1 cellular context compared by ENCODE assay signal in genomic region chr5:39217365-39218281, GRCh38.
TF ChIP-seq lines count a peak whose summit lies in the region.

No MANE protein-coding gene starts in this region.

TF ChIP-seq in K562, 482 proteins besides CTCF, POLR2A, EP300 and RAD21 (continued from another document):
- TF ChIP-seq CEBPG (CRISPR knock-in tag; IDR thresholded peaks at IDR 0.05) (peak; percentile 70; the same call in 1 of the 2 replicates), CEBPG (tag; conservative IDR thresholded peaks at IDR 0.05 in 1 of 2, IDR thresholded peaks at IDR 0.05 in 1 of 2) (peak in 1 of 2 experiments; percentile 62; a peak in 3 of 4 replicates), HOXB6 (CRISPR knock-in tag; IDR thresholded peaks at IDR 0.05; ENCODE audit: borderline replicate concordance) (no peak), SETDB1 (IDR thresholded peaks at IDR 0.05; ENCODE audit: low read length) (no peak), ELF1 (tag; IDR thresholded peaks at IDR 0.05) (no peak), TCF7L2 (IDR thresholded peaks at IDR 0.05; ENCODE audit: low read depth, low read length) (peak; percentile 85), KLF16 (IDR thresholded peaks at IDR 0.05) (0 out of 2 replicates have a peak, but pooled peaks have one; percentile 66), FOXK1 (CRISPR knock-in tag; IDR thresholded peaks at IDR 0.05; ENCODE audit: borderline replicate concordance) (peak; percentile 71; the same call in 1 of the 2 replicates), ZFP36 (IDR thresholded peaks at IDR 0.05; ENCODE audit: low read depth, low read length, partially characterized antibody) (peak; percentile 13), GTF2A2 (tag; IDR thresholded peaks at IDR 0.05) (no peak), RB1 (IDR thresholded peaks at IDR 0.05; ENCODE audit: low read depth) (peak; percentile 69; the same call in 1 of the 2 replicates), MYC (IDR thresholded peaks at IDR 0.05; ENCODE audit: low read depth, low read length) (0 out of 2 replicates have a peak, but pooled peaks have one; percentile 44), MYC (CRISPR knock-in tag; IDR thresholded peaks at IDR 0.05; ENCODE audit: borderline replicate concordance, low read depth) (no peak), FOXM1 (IDR thresholded peaks at IDR 0.05; ENCODE audit: low read depth) (0 out of 2 replicates have a peak, but pooled peaks have one; percentile 15), FOXM1 (CRISPR knock-in tag; IDR thresholded peaks at IDR 0.05; ENCODE audit: low read depth) (no peak), SMC3 (conservative IDR thresholded peaks at IDR 0.05; ENCODE audit: insufficient read depth, low read depth, low read length) (peak; percentile 80), JUND (IDR thresholded peaks at IDR 0.05; ENCODE audit: borderline replicate concordance, low read depth, low read length) (peak; percentile 31; the same call in 1 of the 2 replicates), JUND (tag; IDR thresholded peaks at IDR 0.05; ENCODE audit: borderline replicate concordance, low read depth, low read length) (no peak; the same call in 2 of the 3 replicates), RCOR1 (IDR thresholded peaks at IDR 0.05; ENCODE audit: borderline replicate concordance in 1 of 2, low read depth in 2 of 2, low read length in 2 of 2) (peak in 1 of 2 experiments; percentile 21; a peak in 1 of 4 replicates), E2F3 (CRISPR knock-in tag; IDR thresholded peaks at IDR 0.05) (no peak), GTF2E2 (tag; IDR thresholded peaks at IDR 0.05) (no peak), ZNF384 (IDR thresholded peaks at IDR 0.05; ENCODE audit: low read depth, low read length) (0 out of 2 replicates have a peak, but pooled peaks have one; percentile 14), MAFK (IDR thresholded peaks at IDR 0.05; ENCODE audit: low read length) (0 out of 2 replicates have a peak, but pooled peaks have one; percentile 0), ARID1B (IDR thresholded peaks at IDR 0.05) (no peak), PRDM10 (IDR thresholded peaks at IDR 0.05; ENCODE audit: partially characterized antibody) (peak; percentile 28), CBX3 (IDR thresholded peaks at IDR 0.05; ENCODE audit: borderline replicate concordance in 1 of 2, low read length in 2 of 2) (peak in 1 of 2 experiments; percentile 55; a peak in 1 of 3 replicates), LARP7 (IDR thresholded peaks at IDR 0.05) (no peak), CEBPB (tag; IDR thresholded peaks at IDR 0.05) (peak; percentile 79), ATF7 (IDR thresholded peaks at IDR 0.05) (0 out of 2 replicates have a peak, but pooled peaks have one; percentile 31), ZBTB33 (CRISPR knock-in tag; IDR thresholded peaks at IDR 0.05) (peak; percentile 97), C11orf30 (IDR thresholded peaks at IDR 0.05; ENCODE audit: low read depth) (no peak), POLR2G (IDR thresholded peaks at IDR 0.05; ENCODE audit: low read depth, low read length) (no peak), CBFA2T3 (IDR thresholded peaks at IDR 0.05) (0 out of 2 replicates have a peak, but pooled peaks have one; percentile 5), NFIC (IDR thresholded peaks at IDR 0.05) (peak; percentile 70), ZNF184 (CRISPR knock-in tag; IDR thresholded peaks at IDR 0.05) (no peak), ARID2 (IDR thresholded peaks at IDR 0.05) (0 out of 2 replicates have a peak, but pooled peaks have one; percentile 34), ARID3A (IDR thresholded peaks at IDR 0.05; ENCODE audit: borderline replicate concordance, low read depth, low read length) (no peak), CC2D1A (IDR thresholded peaks at IDR 0.05) (peak; percentile 79)
- TF ChIP-seq, protein P1, sequence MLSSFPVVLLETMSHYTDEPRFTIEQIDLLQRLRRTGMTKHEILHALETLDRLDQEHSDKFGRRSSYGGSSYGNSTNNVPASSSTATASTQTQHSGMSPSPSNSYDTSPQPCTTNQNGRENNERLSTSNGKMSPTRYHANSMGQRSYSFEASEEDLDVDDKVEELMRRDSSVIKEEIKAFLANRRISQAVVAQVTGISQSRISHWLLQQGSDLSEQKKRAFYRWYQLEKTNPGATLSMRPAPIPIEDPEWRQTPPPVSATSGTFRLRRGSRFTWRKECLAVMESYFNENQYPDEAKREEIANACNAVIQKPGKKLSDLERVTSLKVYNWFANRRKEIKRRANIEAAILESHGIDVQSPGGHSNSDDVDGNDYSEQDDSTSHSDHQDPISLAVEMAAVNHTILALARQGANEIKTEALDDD (IDR thresholded peaks at IDR 0.05) = peak; percentile 45; the same call in 1 of the 2 replicates
- TF ChIP-seq, protein P2, sequence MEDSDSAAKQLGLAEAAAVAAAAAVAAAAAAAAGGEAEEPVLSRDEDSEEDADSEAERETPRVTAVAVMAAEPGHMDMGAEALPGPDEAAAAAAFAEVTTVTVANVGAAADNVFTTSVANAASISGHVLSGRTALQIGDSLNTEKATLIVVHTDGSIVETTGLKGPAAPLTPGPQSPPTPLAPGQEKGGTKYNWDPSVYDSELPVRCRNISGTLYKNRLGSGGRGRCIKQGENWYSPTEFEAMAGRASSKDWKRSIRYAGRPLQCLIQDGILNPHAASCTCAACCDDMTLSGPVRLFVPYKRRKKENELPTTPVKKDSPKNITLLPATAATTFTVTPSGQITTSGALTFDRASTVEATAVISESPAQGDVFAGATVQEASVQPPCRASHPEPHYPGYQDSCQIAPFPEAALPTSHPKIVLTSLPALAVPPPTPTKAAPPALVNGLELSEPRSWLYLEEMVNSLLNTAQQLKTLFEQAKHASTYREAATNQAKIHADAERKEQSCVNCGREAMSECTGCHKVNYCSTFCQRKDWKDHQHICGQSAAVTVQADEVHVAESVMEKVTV (CRISPR knock-in tag; IDR thresholded peaks at IDR 0.05) = peak; percentile 89
- TF ChIP-seq, protein P3, sequence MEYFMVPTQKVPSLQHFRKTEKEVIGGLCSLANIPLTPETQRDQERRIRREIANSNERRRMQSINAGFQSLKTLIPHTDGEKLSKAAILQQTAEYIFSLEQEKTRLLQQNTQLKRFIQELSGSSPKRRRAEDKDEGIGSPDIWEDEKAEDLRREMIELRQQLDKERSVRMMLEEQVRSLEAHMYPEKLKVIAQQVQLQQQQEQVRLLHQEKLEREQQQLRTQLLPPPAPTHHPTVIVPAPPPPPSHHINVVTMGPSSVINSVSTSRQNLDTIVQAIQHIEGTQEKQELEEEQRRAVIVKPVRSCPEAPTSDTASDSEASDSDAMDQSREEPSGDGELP (CRISPR knock-in tag; IDR thresholded peaks at IDR 0.05; ENCODE audit: borderline replicate concordance) = peak; percentile 94
- TF ChIP-seq, protein P4, sequence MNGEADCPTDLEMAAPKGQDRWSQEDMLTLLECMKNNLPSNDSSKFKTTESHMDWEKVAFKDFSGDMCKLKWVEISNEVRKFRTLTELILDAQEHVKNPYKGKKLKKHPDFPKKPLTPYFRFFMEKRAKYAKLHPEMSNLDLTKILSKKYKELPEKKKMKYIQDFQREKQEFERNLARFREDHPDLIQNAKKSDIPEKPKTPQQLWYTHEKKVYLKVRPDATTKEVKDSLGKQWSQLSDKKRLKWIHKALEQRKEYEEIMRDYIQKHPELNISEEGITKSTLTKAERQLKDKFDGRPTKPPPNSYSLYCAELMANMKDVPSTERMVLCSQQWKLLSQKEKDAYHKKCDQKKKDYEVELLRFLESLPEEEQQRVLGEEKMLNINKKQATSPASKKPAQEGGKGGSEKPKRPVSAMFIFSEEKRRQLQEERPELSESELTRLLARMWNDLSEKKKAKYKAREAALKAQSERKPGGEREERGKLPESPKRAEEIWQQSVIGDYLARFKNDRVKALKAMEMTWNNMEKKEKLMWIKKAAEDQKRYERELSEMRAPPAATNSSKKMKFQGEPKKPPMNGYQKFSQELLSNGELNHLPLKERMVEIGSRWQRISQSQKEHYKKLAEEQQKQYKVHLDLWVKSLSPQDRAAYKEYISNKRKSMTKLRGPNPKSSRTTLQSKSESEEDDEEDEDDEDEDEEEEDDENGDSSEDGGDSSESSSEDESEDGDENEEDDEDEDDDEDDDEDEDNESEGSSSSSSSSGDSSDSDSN (IDR thresholded peaks at IDR 0.05; ENCODE audit: borderline replicate concordance in 1 of 2, low read depth in 2 of 2, low read length in 2 of 2) = 0 out of 4 replicates have a peak, but pooled peaks of 1 of the 2 experiments have one; percentile 26
